8 cellular contexts compared by ENCODE assay signal in genomic region chr1:10472220-10473144, GRCh38. TPM values are rescaled to one million over a fixed set of nuclear protein-coding genes. Genes with fewer than 3 reads are reported as not detected.
A peak's percentile ranks its signal among the peaks of the same experiment; 100 is the strongest.
DNase-seq lines count a peak whose midpoint lies in the region; ATAC-seq, FAIRE-seq and TF ChIP-seq lines count a peak whose summit lies in the region.

Gene DFFA (minus strand): TSS chr1:10472529. CDS start chr1:10472458, 71 bp downstream.

- POLR2A ChIA-PET in A549 (lab: Yijun Ruan, JAX): no interaction called here

- H3K4me2 ChIP-seq in A549 (peak within 1 kb of the TSS; percentile 84), mammary epithelial cell (ENCODE audit: insufficient read depth, low read depth, low read length) (peak within 1 kb of the TSS; percentile 74), smooth muscle cell (peak within 1 kb of the TSS; percentile 87)

- TF ChIP-seq EP300 in A549 (IDR thresholded peaks at IDR 0.05): no peak

- peak; percentile 90 to 94 for DNase-seq in A549 (ENCODE audit: low read depth in 1 of 2, low spot score in 1 of 2)
- peak; percentile 97 for DNase-seq in NCI-H2227 (lab: John Stamatoyannopoulos, UW; ENCODE audit: unreplicated experiment)
- peak; percentile 96 for DNase-seq in WERI-Rb-1
- peak; percentile 94 for DNase-seq in mammary epithelial cell
- DNase-seq in iPS-NIHi7 (ENCODE audit: extremely low spot score): peak; percentile 96
- DNase-seq in smooth muscle cell (lab: John Stamatoyannopoulos, UW; ENCODE audit: unreplicated experiment): peak; percentile 58

- no peaks in the 10 kb centered on the region for H3F3A ChIP-seq in smooth muscle cell (ENCODE audit: low read depth)

- in situ Hi-C loops in mammary epithelial cell (cut with MboI; ENCODE audit: low sequenced_read_pairs in 2 of 2): no loop called here

- H4K20me1 ChIP-seq in mammary epithelial cell (ENCODE audit: insufficient read depth, low read length): no peaks in the 10 kb centered on the region
- no peaks in the 10 kb centered on the region for H4K20me1 ChIP-seq in smooth muscle cell (ENCODE audit: low read depth)

- 5% methylated on average over 29 of the region's 59 CpGs for WGBS in A549 (ENCODE audit: missing lambda C conversion rate)
- WGBS in mammary epithelial cell (ENCODE audit: low coverage, missing lambda C conversion rate): 2% methylated on average over 37 of the region's 59 CpGs
- WGBS in smooth muscle cell (ENCODE audit: low lambda C conversion rate): 6% methylated on average over 51 of the region's 59 CpGs

- no peak for FAIRE-seq in A549 (lab: Jason Lieb, UNC)

- dilution Hi-C loops in mammary epithelial cell (cut with HindIII; ENCODE audit: low sequenced_read_pairs): no loop called here

- CTCF ChIA-PET in A549 (lab: Yijun Ruan, JAX): no interaction called here
- CTCF ChIA-PET in mammary epithelial cell (lab: Charles Lee; ENCODE audit: low non-redundant PET): interaction anchor here (0.6 kb wide), 1 partner anchor 23 kb away, joined by 3 read pairs; no protein-coding TSS in a partner anchor

- TF ChIP-seq CTCF in A549 (IDR thresholded peaks at IDR 0.05) (no peak), WERI-Rb-1 (IDR thresholded peaks at IDR 0.05; ENCODE audit: low read depth, low read length) (no peak), mammary epithelial cell (conservative IDR thresholded peaks at IDR 0.05 in 1 of 2, IDR thresholded peaks at IDR 0.05 in 1 of 2; ENCODE audit: extremely low read depth in 1 of 2, insufficient read depth in 1 of 2, low read depth in 1 of 2, low read length in 2 of 2) (no peak), smooth muscle cell (IDR thresholded peaks at IDR 0.05; ENCODE audit: borderline replicate concordance, insufficient read depth, poor library complexity, severe bottlenecking) (no peak)

- peak within 1 kb of the TSS; percentile 67 to 93 for H3K27ac ChIP-seq in A549
- H3K27ac ChIP-seq in WERI-Rb-1: peak within 1 kb of the TSS; percentile 57
- H3K27ac ChIP-seq in mammary epithelial cell (ENCODE audit: insufficient read depth, low read depth, low read length): peak within 1 kb of the TSS; percentile 52
- peak within 1 kb of the TSS; percentile 5 for H3K27ac ChIP-seq in smooth muscle cell (ENCODE audit: low read depth)

- BruUV-seq in mammary epithelial cell (replicated peaks; lab: Mats Ljungman, UMichigan): no TSS peak

- H3K79me2 ChIP-seq in mammary epithelial cell (ENCODE audit: insufficient read depth, low read length) (peaks cover 48% of the 10 kb centered on the region), smooth muscle cell (ENCODE audit: low read depth) (peaks cover 28% of the 10 kb centered on the region)

- no peaks in the 10 kb centered on the region for H3K27me3 ChIP-seq in WERI-Rb-1 (ENCODE audit: insufficient read depth, low read depth, severe bottlenecking)
- no peaks in the 10 kb centered on the region for H3K27me3 ChIP-seq in mammary epithelial cell (ENCODE audit: insufficient read depth, low read length)
- no peaks in the 10 kb centered on the region for H3K27me3 ChIP-seq in smooth muscle cell (ENCODE audit: low read depth)

- peak; percentile 61 for TF ChIP-seq POLR2A in A549 (IDR thresholded peaks at IDR 0.05; ENCODE audit: low read length)

- ATAC-seq in A549: peak; percentile 89 to 90
- peak; percentile 73 for ATAC-seq in GM18867 (IDR thresholded peaks at IDR 0.05; ENCODE audit: unreplicated experiment)
- ATAC-seq in HG03108 (IDR thresholded peaks at IDR 0.05; ENCODE audit: unreplicated experiment): peak; percentile 77

- H3K9ac ChIP-seq in mammary epithelial cell (ENCODE audit: insufficient read depth, low read length): peak within 1 kb of the TSS; percentile 75
- H3K9ac ChIP-seq in smooth muscle cell (ENCODE audit: low read depth): peak within 1 kb of the TSS; percentile 59

- peaks cover 8% of the 10 kb centered on the region for H3K36me3 ChIP-seq in WERI-Rb-1
- H3K36me3 ChIP-seq in mammary epithelial cell (ENCODE audit: insufficient read depth, low read length): peaks cover 9% of the 10 kb centered on the region
- no peaks in the 10 kb centered on the region for H3K36me3 ChIP-seq in smooth muscle cell (ENCODE audit: low read depth)

- peak within 1 kb of the TSS; percentile 59 for H3K4me3 ChIP-seq in A549
- peak within 1 kb of the TSS; percentile 68 for H3K4me3 ChIP-seq in WERI-Rb-1 (ENCODE audit: low read depth, low read length)
- peak within 1 kb of the TSS; percentile 70 to 80 (median 74) for H3K4me3 ChIP-seq in mammary epithelial cell (replicated peaks in 1 of 3; ENCODE audit: insufficient read depth in 1 of 3, low read depth in 2 of 3, low read length in 3 of 3)
- peak within 1 kb of the TSS; percentile 73 for H3K4me3 ChIP-seq in smooth muscle cell

- no peak for TF ChIP-seq RAD21 in A549 (conservative IDR thresholded peaks at IDR 0.05 in 1 of 2, IDR thresholded peaks at IDR 0.05 in 1 of 2)

- intact Hi-C loops in mammary epithelial cell (cut with micrococcal nuclease): loop anchor here (2.0 kb wide), 1 partner anchor 14 kb away; no protein-coding TSS in a partner anchor

- H3K4me1 ChIP-seq in A549 (peaks cover 13% of the 10 kb centered on the region; the same call in 2 of the 3 replicates), mammary epithelial cell (ENCODE audit: insufficient read depth, low read length) (peaks cover 5% of the 10 kb centered on the region), smooth muscle cell (ENCODE audit: low read depth) (peaks cover 15% of the 10 kb centered on the region)

- H3K9me3 ChIP-seq in A549 (no peaks in the 10 kb centered on the region), WERI-Rb-1 (ENCODE audit: severe bottlenecking) (no peaks in the 10 kb centered on the region), mammary epithelial cell (replicated peaks; ENCODE audit: insufficient read depth, low read length) (no peaks in the 10 kb centered on the region), smooth muscle cell (replicated peaks; ENCODE audit: low read depth) (no peaks in the 10 kb centered on the region)

- H2AFZ ChIP-seq in mammary epithelial cell (ENCODE audit: low read depth, low read length) (peak within 1 kb of the TSS; percentile 94), smooth muscle cell (ENCODE audit: low read depth) (peak within 1 kb of the TSS; percentile 95)

TF ChIP-seq in A549, 52 proteins besides CTCF, POLR2A, EP300 and RAD21 (continues in another document):
- TF ChIP-seq NFE2L2 (conservative IDR thresholded peaks at IDR 0.05; ENCODE audit: low read length) (no peak), PBX3 (IDR thresholded peaks at IDR 0.05) (no peak), REST (IDR thresholded peaks at IDR 0.05) (peak; percentile 72), E2F6 (IDR thresholded peaks at IDR 0.05; ENCODE audit: borderline replicate concordance, low read depth) (peak; percentile 73; the same call in 1 of the 2 replicates), JUN (IDR thresholded peaks at IDR 0.05) (peak; percentile 42 to 60; a peak in 3 of 5 replicates), ZC3H11A (IDR thresholded peaks at IDR 0.05) (no peak), FOSB (CRISPR knock-in tag; IDR thresholded peaks at IDR 0.05) (no peak), NPAS2 (CRISPR knock-in tag; IDR thresholded peaks at IDR 0.05; ENCODE audit: borderline replicate concordance) (peak; percentile 91), CHD2 (IDR thresholded peaks at IDR 0.05; ENCODE audit: low read length, partially characterized antibody) (peak; percentile 83)

RNA-seq across cellular contexts. Expression of gene DFFA, which starts in this region (rescaled TPM):
- polyA plus RNA-seq in A549 (2011; rRNA removed) (28.5 and 30.0 TPM in 2 replicates), A549 (2017; fragmentation: RNase III; extraction: RNeasy Plus Mini Kit Qiagen cat#74134 plus additional on column Dnase treatment) (28.2 to 31.7 TPM (median 30.1 TPM) in 3 replicates), mammary epithelial cell (60.8 TPM), smooth muscle cell (30.0 and 35.2 TPM in 2 replicates)
- 21.8 and 21.9 TPM in 2 replicates for polyA plus RNA-seq in A549 (2012; cell fraction: cytosol; rRNA removed)
- polyA plus RNA-seq in A549 (2012; cell fraction: nucleus; rRNA removed): 11.4 and 13.4 TPM in 2 replicates
- 24.1 and 29.3 TPM in 2 replicates for polyA minus RNA-seq in A549 (2011; rRNA and poly(A)+ RNA removed)
- total RNA-seq in mammary epithelial cell (10 to 100 TPM; 49.8 to 71.8 TPM), smooth muscle cell (18.6 and 27.6 TPM in 2 replicates)
- polyA minus RNA-seq in mammary epithelial cell: 42.6 TPM

Comparison
In these comparisons a context has a peak if more than half of its experiments do, and no peak if none do; other contexts are left out.
1. Peak in every context shown above with its lines: DNase-seq, ATAC-seq, H3K4me3 ChIP-seq and H3K27ac ChIP-seq.
2. H3K27ac ChIP-seq: peak in every context shown above with its lines; median percentile 80 in A549; 57 in WERI-Rb-1; 52 in mammary epithelial cell; 5 in smooth muscle cell.